14 cellular contexts compared by ENCODE assay signal in genomic region chr6:24927234-24927955, GRCh38. TPM values are rescaled to one million over a fixed set of nuclear protein-coding genes. Genes with fewer than 3 reads are reported as not detected.
A peak's percentile ranks its signal among the peaks of the same experiment; 100 is the strongest.
DNase-seq lines count a peak whose midpoint lies in the region; ATAC-seq, FAIRE-seq and TF ChIP-seq lines count a peak whose summit lies in the region.
"Had no signal": no experiment of that assay in that cellular context is flagged by ENCODE, and none has a peak within 500 bp of the region (broad histone marks: within the 10 kb centered on the region; RNA-seq: fewer than 3 reads in every experiment).

No MANE protein-coding gene starts in this region.

- no peak for TF ChIP-seq CTCF in H1 (IDR thresholded peaks at IDR 0.05; ENCODE audit: control extremely low read depth in 1 of 3, insufficient read depth in 1 of 3, low read depth in 1 of 3, low read length in 3 of 3)
- TF ChIP-seq CTCF in right atrium auricular region (IDR thresholded peaks at IDR 0.05) = no peak

- H3K27me3 Mint-ChIP-seq in activated CD4-positive, alpha-beta memory T cell treated with anti-CD3 and anti-CD28 coated beads, Interleukin-2, amount 10 ng/mL, durations not matched to agents 7 days and 5 days = peaks cover 3% of the 10 kb centered on the region
- no peaks in the 10 kb centered on the region for H3K27me3 Mint-ChIP-seq in stimulated activated naive B cell treated with anti-CD40 and anti-IgM and Interleukin-4, amounts not matched to agents 10 μg/mL and 1 μg/mL and 100 μg/mL, for 72 hours
- H3K27me3 Mint-ChIP-seq: progenitor cell of endocrine pancreas had no signal

- no peak for TF ChIP-seq POLR2A in H1 (IDR thresholded peaks at IDR 0.05; ENCODE audit: control extremely low read depth in 1 of 2, low read depth in 2 of 2, low read length in 2 of 2)

- H3K79me1 ChIP-seq in H1 (ENCODE audit: low read depth, low read length) = no peaks in the 10 kb centered on the region

- no peaks in the 10 kb centered on the region for H3K36me3 ChIP-seq in H1 (ENCODE audit: control insufficient read depth in 2 of 4, insufficient read depth in 4 of 4, low read length in 3 of 4)
- H3K36me3 ChIP-seq in right atrium auricular region = no peaks in the 10 kb centered on the region

- no peak overlapping the region for H3K14ac ChIP-seq in H1 (ENCODE audit: insufficient read length)

- H3K27ac Mint-ChIP-seq in activated CD4-positive, alpha-beta memory T cell treated with anti-CD3 and anti-CD28 coated beads, Interleukin-2, amount 10 ng/mL, durations not matched to agents 7 days and 5 days = peak overlapping the region; percentile 95
- peak overlapping the region; percentile 83 for H3K27ac Mint-ChIP-seq in stimulated activated naive B cell treated with anti-CD40 and anti-IgM and Interleukin-4, amounts not matched to agents 10 μg/mL and 1 μg/mL and 100 μg/mL, for 72 hours
- H3K27ac Mint-ChIP-seq: progenitor cell of endocrine pancreas had no signal

- no peak overlapping the region for H3K23ac ChIP-seq in H1 (ENCODE audit: insufficient read length)

- no peak for TF ChIP-seq RAD21 in H1 (IDR thresholded peaks at IDR 0.05 in 1 of 2, conservative IDR thresholded peaks at IDR 0.05 in 1 of 2; ENCODE audit: low read depth in 2 of 2, low read length in 2 of 2)

- no peak for TF ChIP-seq EP300 in H1 (IDR thresholded peaks at IDR 0.05; ENCODE audit: borderline replicate concordance in 1 of 2, low read depth in 2 of 2, low read length in 2 of 2)

- peak overlapping the region; percentile 13 for H4K91ac ChIP-seq in H1 (replicated peaks; ENCODE audit: insufficient read length, low read length)

- H3K4me3 ChIP-seq in H1 (ENCODE audit: extremely low read depth in 1 of 4, insufficient read depth in 2 of 4, low read depth in 3 of 4, low read length in 4 of 4) (no peak overlapping the region), right atrium auricular region (no peak overlapping the region)

- POLR2A ChIA-PET in activated CD4-positive, alpha-beta memory T cell treated with anti-CD3 and anti-CD28 coated beads, Interleukin-2, amount 10 ng/mL, durations not matched to agents 7 days and 5 days (lab: Charles Lee) = interaction anchor here (0.8 to 19.0 kb wide), 21 partner anchors 8 to 209 kb away, joined by 3 to 839 read pairs (median 8); partner anchors contain the start of genes C6orf62 and RIPOR2
- POLR2A ChIA-PET in H1 (lab: Charles Lee; ENCODE audit: partially characterized antibody) = no interaction called here

- peak; percentile 65 for DNase-seq in stimulated activated CD4-positive, alpha-beta T cell treated with anti-CD3 and anti-CD28 coated beads, Interleukin-15, amount 100 ng/mL, for 24 hours
- DNase-seq in stimulated activated CD4-positive, alpha-beta T cell treated with anti-CD3 and anti-CD28 coated beads, Interleukin-2, amount 100 ng/mL, for 48 hours = no peak
- peak; percentile 49 for DNase-seq in activated CD4-positive, alpha-beta memory T cell treated with anti-CD3 and anti-CD28 coated beads, Interleukin-2, amount 10 ng/mL, durations not matched to agents 7 days and 5 days
- no peak for DNase-seq in H1 (ENCODE audit: low read depth in 1 of 2, low spot score in 2 of 2)
- DNase-seq in stimulated activated naive B cell treated with anti-CD40 and anti-IgM and Interleukin-4, amounts not matched to agents 10 μg/mL and 1 μg/mL and 100 μg/mL, for 72 hours = no peak
- DNase-seq in SIG-M5 (lab: John Stamatoyannopoulos, UW) = no peak
- no peak for DNase-seq in right atrium auricular region (ENCODE audit: low spot score)
- DNase-seq in NCI-H2196 treated with DMSO at 0.1 percent for 48 hours (lab: John Stamatoyannopoulos, UW; ENCODE audit: unreplicated experiment) = no peak
- DNase-seq: KG1, NCI-H146, NCI-H69, RPMI8226, T1000 had no signal

- peaks cover 0 to 6% of the 10 kb centered on the region in 2 experiments for H4K20me1 ChIP-seq in H1 (replicated peaks in 1 of 2; ENCODE audit: control insufficient read depth in 1 of 2, insufficient read depth in 2 of 2, low read length in 2 of 2)

- H3K79me2 ChIP-seq in H1 (ENCODE audit: control insufficient read depth in 1 of 2, insufficient read depth in 2 of 2, low read length in 2 of 2) = peaks cover 5 to 84% of the 10 kb centered on the region in 2 experiments; a peak in 3 of 4 replicates

- H2BK15ac ChIP-seq in H1 (ENCODE audit: low read length) = no peak overlapping the region

- H3K9me3 Mint-ChIP-seq in activated CD4-positive, alpha-beta memory T cell treated with anti-CD3 and anti-CD28 coated beads, Interleukin-2, amount 10 ng/mL, durations not matched to agents 7 days and 5 days = peaks cover 7% of the 10 kb centered on the region
- peaks cover 4 to 6% of the 10 kb centered on the region in 2 donors for H3K9me3 Mint-ChIP-seq in stimulated activated naive B cell treated with anti-CD40 and anti-IgM and Interleukin-4, amounts not matched to agents 10 μg/mL and 1 μg/mL and 100 μg/mL, for 72 hours

- no peak overlapping the region for H4K5ac ChIP-seq in H1 (ENCODE audit: insufficient read length, low read depth, low read length)

- peaks cover 4 to 27% (median 23%) of the 10 kb centered on the region in 4 experiments; a peak in 6 of 7 replicates for H3K4me1 ChIP-seq in H1 (replicated peaks in 1 of 4; ENCODE audit: control insufficient read depth in 3 of 4, insufficient read depth in 4 of 4, low read length in 3 of 4)
- peaks cover 0 to 24% of the 10 kb centered on the region in 2 donors for H3K4me1 ChIP-seq in right atrium auricular region

- H3K9me3 ChIP-seq in H1 (ENCODE audit: insufficient read depth in 2 of 2, low read depth in 1 of 2, low read length in 1 of 2) (no peaks in the 10 kb centered on the region), right atrium auricular region (no peaks in the 10 kb centered on the region)

- no peak overlapping the region for H2BK120ac ChIP-seq in H1 (replicated peaks; ENCODE audit: low read depth, low read length)

- H3K9ac ChIP-seq in H1 (replicated peaks in 1 of 4; ENCODE audit: extremely low read depth in 1 of 4, low read depth in 3 of 4, low read length in 3 of 4) = no peak overlapping the region

- H3K4ac ChIP-seq in H1 (replicated peaks; ENCODE audit: insufficient read length, low read depth, low read length) = peak overlapping the region; percentile 80

- H3K56ac ChIP-seq in H1 (replicated peaks; ENCODE audit: insufficient read length, low read depth, low read length) = no peak overlapping the region

- H3K27me3 ChIP-seq in H1 (replicated peaks in 1 of 4; ENCODE audit: control insufficient read depth in 3 of 4, extremely low read depth in 1 of 4, insufficient read depth in 3 of 4, low read length in 3 of 4) (no peaks in the 10 kb centered on the region), right atrium auricular region (no peaks in the 10 kb centered on the region)

- H2BK20ac ChIP-seq in H1 (ENCODE audit: low read length) = 0 out of 2 replicates have a peak overlapping the region, but pooled peaks have one; percentile 2

- H3K4me2 ChIP-seq in H1 (ENCODE audit: insufficient read depth in 1 of 2, low read depth in 2 of 2, low read length in 2 of 2) = no peak overlapping the region

- H3K27ac ChIP-seq in H1 (ENCODE audit: low read depth, low read length) (no peak overlapping the region), right atrium auricular region (no peak overlapping the region)

- H2AK5ac ChIP-seq in H1 (ENCODE audit: low read depth, low read length) = no peak overlapping the region

- no peak overlapping the region for H2AFZ ChIP-seq in H1 (ENCODE audit: low read length)

- H3K18ac ChIP-seq in H1 (ENCODE audit: extremely low read depth, low read length) = peak overlapping the region; percentile 11; the same call in 1 of the 2 replicates

- peaks cover 7% of the 10 kb centered on the region; the same call in 1 of the 2 replicates for H3K23me2 ChIP-seq in H1 (ENCODE audit: low read depth, low read length)

- no peak for FAIRE-seq in H1 (lab: Jason Lieb, UNC)

- H2BK5ac ChIP-seq in H1 (ENCODE audit: low read depth, low read length) = no peak overlapping the region

- peak overlapping the region; percentile 74 for H3K4me3 Mint-ChIP-seq in activated CD4-positive, alpha-beta memory T cell treated with anti-CD3 and anti-CD28 coated beads, Interleukin-2, amount 10 ng/mL, durations not matched to agents 7 days and 5 days
- peak overlapping the region; percentile 0 to 36 for H3K4me3 Mint-ChIP-seq in stimulated activated naive B cell treated with anti-CD40 and anti-IgM and Interleukin-4, amounts not matched to agents 10 μg/mL and 1 μg/mL and 100 μg/mL, for 72 hours

- peaks cover 88% of the 10 kb centered on the region for H3K4me1 Mint-ChIP-seq in activated CD4-positive, alpha-beta memory T cell treated with anti-CD3 and anti-CD28 coated beads, Interleukin-2, amount 10 ng/mL, durations not matched to agents 7 days and 5 days
- peaks cover 49 to 93% of the 10 kb centered on the region in 2 donors for H3K4me1 Mint-ChIP-seq in stimulated activated naive B cell treated with anti-CD40 and anti-IgM and Interleukin-4, amounts not matched to agents 10 μg/mL and 1 μg/mL and 100 μg/mL, for 72 hours

- no peak overlapping the region; the same call in 1 of the 2 replicates for H2BK12ac ChIP-seq in H1 (ENCODE audit: low read depth, low read length)

- H4K8ac ChIP-seq in H1 (ENCODE audit: extremely low read depth, insufficient read depth, low read length) = no peak overlapping the region

- peak in 1 of 2 donors; percentile 20 for ATAC-seq in stimulated activated naive B cell treated with anti-CD40 and anti-IgM and Interleukin-4, amounts not matched to agents 10 μg/mL and 1 μg/mL and 100 μg/mL, for 72 hours (replicated peaks)

- CTCF ChIA-PET in activated CD4-positive, alpha-beta memory T cell treated with anti-CD3 and anti-CD28 coated beads, Interleukin-2, amount 10 ng/mL, durations not matched to agents 7 days and 5 days (lab: Charles Lee) = interaction anchor here (0.8 to 3.6 kb wide), 7 partner anchors 44 to 100 kb away, joined by 3 to 22 read pairs (median 5); no protein-coding TSS in a partner anchor
- CTCF ChIA-PET in H1 (lab: Charles Lee; ENCODE audit: partially characterized antibody) = interaction anchor here (1.1 to 3.1 kb wide), 5 partner anchors 12 to 90 kb away, joined by 3 to 14 read pairs (median 4); no protein-coding TSS in a partner anchor

- peaks cover 88% of the 10 kb centered on the region for H3K36me3 Mint-ChIP-seq in activated CD4-positive, alpha-beta memory T cell treated with anti-CD3 and anti-CD28 coated beads, Interleukin-2, amount 10 ng/mL, durations not matched to agents 7 days and 5 days (ENCODE audit: low read depth)
- peaks cover 7 to 12% of the 10 kb centered on the region in 2 donors for H3K36me3 Mint-ChIP-seq in stimulated activated naive B cell treated with anti-CD40 and anti-IgM and Interleukin-4, amounts not matched to agents 10 μg/mL and 1 μg/mL and 100 μg/mL, for 72 hours

- 99% methylated on average over 3 of the region's 3 CpGs; no CpG with 5 or more reads in 1 of the 2 experiments for WGBS in H1 (ENCODE audit: extremely low coverage in 1 of 2, insufficient coverage in 1 of 2, insufficient read length in 1 of 2, insufficient replicate concordance in 2 of 2, low coverage in 1 of 2, low lambda C conversion rate in 2 of 2, missing lambda C conversion rate in 1 of 2), 2 experiments

RNA-seq across cellular contexts. Expression of gene RIPOR2, which starts 8.4 kb away (rescaled TPM):
- total RNA-seq in activated CD4-positive, alpha-beta memory T cell treated with anti-CD3 and anti-CD28 coated beads, Interleukin-2, amount 10 ng/mL, durations not matched to agents 7 days and 5 days = 100 to 1,000 TPM; 234 to 240 TPM
- total RNA-seq in H1 (2021; fragmentation: NEBNext Ultra II Directional; extraction: Animal tissue kit (Norgen Biotek cat#: 25700)) = 44.5 and 45.6 TPM in 2 replicates
- polyA plus RNA-seq in H1 (2011; rRNA removed) = 13.3 and 16.7 TPM in 2 replicates
- 21.7 TPM for polyA plus RNA-seq in H1 (2011; cell fraction: cytosol; rRNA removed)
- polyA plus RNA-seq in H1 (2011; cell fraction: nucleus; rRNA removed) = 19.6 TPM
- polyA plus RNA-seq in H1 (2012, experiment 1 of 2) = 21.1 to 34.2 TPM (median 29.2 TPM) in 4 replicates
- polyA plus RNA-seq in H1 (2012, experiment 2 of 2) = 9.9 TPM
- polyA plus RNA-seq in H1 (2013, experiment 1 of 2) = 22.5 TPM
- polyA plus RNA-seq in H1 (2013, experiment 2 of 2) = 22.1 TPM
- polyA minus RNA-seq in H1 (2011; rRNA and poly(A)+ RNA removed) = 43.9 and 57.0 TPM in 2 replicates
- 17.9 TPM for polyA minus RNA-seq in H1 (2011; cell fraction: cytosol; rRNA and poly(A)+ RNA removed)
- polyA minus RNA-seq in H1 (2011; cell fraction: nucleus; rRNA and poly(A)+ RNA removed) = 23.2 TPM
- 1 to 10 TPM; 2.4 to 7.3 TPM for total RNA-seq in right atrium auricular region

Comparison
In these comparisons a context has a peak if more than half of its experiments do, and no peak if none do; other contexts are left out.
1. DNase-seq: peak in stimulated activated CD4-positive, alpha-beta T cell treated with anti-CD3 and anti-CD28 coated beads, Interleukin-15, amount 100 ng/mL, for 24 hours (single experiment) and activated CD4-positive, alpha-beta memory T cell treated with anti-CD3 and anti-CD28 coated beads, Interleukin-2, amount 10 ng/mL, durations not matched to agents 7 days and 5 days (single experiment); none in stimulated activated CD4-positive, alpha-beta T cell treated with anti-CD3 and anti-CD28 coated beads, Interleukin-2, amount 100 ng/mL, for 48 hours (0 of 2), H1 (0 of 2), stimulated activated naive B cell treated with anti-CD40 and anti-IgM and Interleukin-4, amounts not matched to agents 10 μg/mL and 1 μg/mL and 100 μg/mL, for 72 hours (single experiment), SIG-M5 (single experiment), right atrium auricular region (single experiment) and NCI-H2196 treated with DMSO at 0.1 percent for 48 hours (single experiment).